ENCODE assay signal across 1 cellular context in the genomic region with DNA sequence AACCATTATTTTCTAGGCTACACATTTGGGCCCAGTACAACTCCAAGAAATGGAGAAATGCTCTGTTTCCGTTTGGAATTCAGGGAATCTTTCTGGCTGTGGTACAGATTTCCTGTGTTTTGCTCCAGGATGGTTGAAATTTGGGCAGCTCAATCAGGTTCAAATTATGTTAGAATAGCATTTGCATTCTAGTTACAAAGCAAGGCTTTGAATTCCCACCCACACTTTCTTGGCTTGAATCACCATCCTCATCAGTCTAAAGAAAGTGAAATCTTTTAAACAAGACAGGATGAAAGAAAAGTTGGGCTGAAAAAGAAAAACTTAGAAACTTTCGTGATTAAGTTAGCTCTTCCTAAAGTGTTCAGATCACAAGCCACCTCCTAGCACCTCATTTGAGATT.
TF ChIP-seq lines count a peak whose summit lies in the region.

No MANE protein-coding gene starts in this region.

TF ChIP-seq in GM23338, 12 proteins besides CTCF, POLR2A, EP300 and RAD21 (continued from another document):
- TF ChIP-seq, protein P1, sequence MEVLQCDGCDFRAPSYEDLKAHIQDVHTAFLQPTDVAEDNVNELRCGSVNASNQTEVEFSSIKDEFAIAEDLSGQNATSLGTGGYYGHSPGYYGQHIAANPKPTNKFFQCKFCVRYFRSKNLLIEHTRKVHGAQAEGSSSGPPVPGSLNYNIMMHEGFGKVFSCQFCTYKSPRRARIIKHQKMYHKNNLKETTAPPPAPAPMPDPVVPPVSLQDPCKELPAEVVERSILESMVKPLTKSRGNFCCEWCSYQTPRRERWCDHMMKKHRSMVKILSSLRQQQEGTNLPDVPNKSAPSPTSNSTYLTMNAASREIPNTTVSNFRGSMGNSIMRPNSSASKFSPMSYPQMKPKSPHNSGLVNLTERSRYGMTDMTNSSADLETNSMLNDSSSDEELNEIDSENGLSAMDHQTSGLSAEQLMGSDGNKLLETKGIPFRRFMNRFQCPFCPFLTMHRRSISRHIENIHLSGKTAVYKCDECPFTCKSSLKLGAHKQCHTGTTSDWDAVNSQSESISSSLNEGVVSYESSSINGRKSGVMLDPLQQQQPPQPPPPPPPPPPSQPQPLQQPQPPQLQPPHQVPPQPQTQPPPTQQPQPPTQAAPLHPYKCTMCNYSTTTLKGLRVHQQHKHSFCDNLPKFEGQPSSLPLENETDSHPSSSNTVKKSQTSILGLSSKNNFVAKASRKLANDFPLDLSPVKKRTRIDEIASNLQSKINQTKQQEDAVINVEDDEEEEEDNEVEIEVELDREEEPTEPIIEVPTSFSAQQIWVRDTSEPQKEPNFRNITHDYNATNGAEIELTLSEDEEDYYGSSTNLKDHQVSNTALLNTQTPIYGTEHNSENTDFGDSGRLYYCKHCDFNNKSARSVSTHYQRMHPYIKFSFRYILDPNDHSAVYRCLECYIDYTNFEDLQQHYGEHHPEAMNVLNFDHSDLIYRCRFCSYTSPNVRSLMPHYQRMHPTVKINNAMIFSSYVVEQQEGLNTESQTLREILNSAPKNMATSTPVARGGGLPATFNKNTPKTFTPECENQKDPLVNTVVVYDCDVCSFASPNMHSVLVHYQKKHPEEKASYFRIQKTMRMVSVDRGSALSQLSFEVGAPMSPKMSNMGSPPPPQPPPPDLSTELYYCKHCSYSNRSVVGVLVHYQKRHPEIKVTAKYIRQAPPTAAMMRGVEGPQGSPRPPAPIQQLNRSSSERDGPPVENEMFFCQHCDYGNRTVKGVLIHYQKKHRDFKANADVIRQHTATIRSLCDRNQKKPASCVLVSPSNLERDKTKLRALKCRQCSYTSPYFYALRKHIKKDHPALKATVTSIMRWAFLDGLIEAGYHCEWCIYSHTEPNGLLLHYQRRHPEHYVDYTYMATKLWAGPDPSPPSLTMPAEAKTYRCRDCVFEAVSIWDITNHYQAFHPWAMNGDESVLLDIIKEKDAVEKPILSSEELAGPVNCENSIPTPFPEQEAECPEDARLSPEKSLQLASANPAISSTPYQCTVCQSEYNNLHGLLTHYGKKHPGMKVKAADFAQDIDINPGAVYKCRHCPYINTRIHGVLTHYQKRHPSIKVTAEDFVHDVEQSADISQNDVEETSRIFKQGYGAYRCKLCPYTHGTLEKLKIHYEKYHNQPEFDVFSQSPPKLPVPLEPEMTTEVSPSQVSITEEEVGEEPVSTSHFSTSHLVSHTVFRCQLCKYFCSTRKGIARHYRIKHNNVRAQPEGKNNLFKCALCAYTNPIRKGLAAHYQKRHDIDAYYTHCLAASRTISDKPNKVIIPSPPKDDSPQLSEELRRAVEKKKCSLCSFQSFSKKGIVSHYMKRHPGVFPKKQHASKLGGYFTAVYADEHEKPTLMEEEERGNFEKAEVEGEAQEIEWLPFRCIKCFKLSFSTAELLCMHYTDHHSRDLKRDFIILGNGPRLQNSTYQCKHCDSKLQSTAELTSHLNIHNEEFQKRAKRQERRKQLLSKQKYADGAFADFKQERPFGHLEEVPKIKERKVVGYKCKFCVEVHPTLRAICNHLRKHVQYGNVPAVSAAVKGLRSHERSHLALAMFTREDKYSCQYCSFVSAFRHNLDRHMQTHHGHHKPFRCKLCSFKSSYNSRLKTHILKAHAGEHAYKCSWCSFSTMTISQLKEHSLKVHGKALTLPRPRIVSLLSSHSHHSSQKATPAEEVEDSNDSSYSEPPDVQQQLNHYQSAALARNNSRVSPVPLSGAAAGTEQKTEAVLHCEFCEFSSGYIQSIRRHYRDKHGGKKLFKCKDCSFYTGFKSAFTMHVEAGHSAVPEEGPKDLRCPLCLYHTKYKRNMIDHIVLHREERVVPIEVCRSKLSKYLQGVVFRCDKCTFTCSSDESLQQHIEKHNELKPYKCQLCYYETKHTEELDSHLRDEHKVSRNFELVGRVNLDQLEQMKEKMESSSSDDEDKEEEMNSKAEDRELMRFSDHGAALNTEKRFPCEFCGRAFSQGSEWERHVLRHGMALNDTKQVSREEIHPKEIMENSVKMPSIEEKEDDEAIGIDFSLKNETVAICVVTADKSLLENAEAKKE (CRISPR knock-in tag; IDR thresholded peaks at IDR 0.05), result no peak
- TF ChIP-seq JUNB (IDR thresholded peaks at IDR 0.05; ENCODE audit: unreplicated experiment) (no peak), NANOG (IDR thresholded peaks at IDR 0.05; ENCODE audit: borderline replicate concordance) (no peak), STAT1 (IDR thresholded peaks at IDR 0.05; ENCODE audit: unreplicated experiment) (no peak)
